In the genomic region with DNA sequence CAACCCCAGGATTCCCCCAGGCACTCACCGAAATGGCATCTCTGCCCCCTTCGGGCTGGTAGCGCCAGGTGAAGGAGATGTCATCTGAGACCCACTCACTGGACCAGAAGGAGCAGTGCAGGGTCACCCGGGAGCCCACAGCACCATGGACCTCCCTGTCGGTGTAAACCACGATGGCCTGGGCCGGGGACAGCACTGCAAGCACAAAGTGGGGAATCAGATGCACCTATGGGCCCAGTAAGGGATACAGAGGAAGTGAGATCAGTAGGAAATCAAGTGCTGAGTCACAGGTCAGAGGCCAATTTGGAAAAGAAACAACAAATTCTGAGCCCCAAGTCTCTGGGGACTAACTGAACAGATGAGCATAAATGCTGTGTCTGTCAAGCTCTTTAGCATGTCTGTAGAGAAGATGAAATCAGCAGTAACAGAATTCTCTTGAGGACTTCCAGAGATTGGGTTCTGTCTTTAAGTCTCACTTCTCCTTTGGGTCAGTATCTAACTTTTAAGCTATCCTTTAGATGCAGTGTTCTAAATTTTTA, we compare ENCODE assay signal across 8 cellular contexts. TPM values are rescaled to one million over a fixed set of nuclear protein-coding genes. Genes with fewer than 3 reads are reported as not detected.
A peak's percentile ranks its signal among the peaks of the same experiment; 100 is the strongest.
DNase-seq lines count a peak whose midpoint lies in the region; TF ChIP-seq lines count a peak whose summit lies in the region.

No MANE protein-coding gene starts in this region.

- H2BK15ac ChIP-seq in neuronal stem cell (ENCODE audit: low read length) = no peak overlapping the region

- H3K9ac ChIP-seq in neuronal stem cell (ENCODE audit: low read depth, low read length, poor library complexity) = no peak overlapping the region

- no peak overlapping the region for H3K23ac ChIP-seq in neuronal stem cell (ENCODE audit: low read depth, low read length, poor library complexity)

- peak overlapping the region; percentile 32 for H3K14ac ChIP-seq in neuronal stem cell (ENCODE audit: low read length)

- TF ChIP-seq CTCF in cardiac fibroblast (IDR thresholded peaks at IDR 0.05; ENCODE audit: low read depth, low read length) = no peak

- H3K79me1 ChIP-seq in neuronal stem cell (ENCODE audit: low read depth, low read length) = no peaks in the 10 kb centered on the region

- peak overlapping the region in 1 of 2 donors; percentile 32 for H3K4me3 ChIP-seq in cardiac fibroblast (replicated peaks in 1 of 2; ENCODE audit: low read depth in 2 of 2, low read length in 2 of 2)
- no peak overlapping the region for H3K4me3 ChIP-seq in neuronal stem cell (ENCODE audit: low read length in 2 of 2)

- no peak overlapping the region for H3K27ac ChIP-seq in neuronal stem cell (replicated peaks; ENCODE audit: low read length)

- no peak overlapping the region for H4K91ac ChIP-seq in neuronal stem cell (ENCODE audit: low read depth, low read length, poor library complexity)

- H3K4ac ChIP-seq in neuronal stem cell (ENCODE audit: low read length) = no peak overlapping the region

- no peak overlapping the region for H2BK5ac ChIP-seq in neuronal stem cell (ENCODE audit: low read length)

- peak; percentile 24 for DNase-seq in GM04504 (ENCODE audit: low read depth)
- peak; percentile 82 for DNase-seq in NAMALWA (ENCODE audit: low spot score)
- DNase-seq in cardiac fibroblast (ENCODE audit: low read depth in 2 of 2) = peak; percentile 48 to 88
- DNase-seq in neuronal stem cell (ENCODE audit: low spot score) = no peak
- no peak for DNase-seq in HUDEP-2 (lab: John Stamatoyannopoulos, UW; ENCODE audit: unreplicated experiment in 76 of 76)
- no peak for DNase-seq in NCI-H2107 treated with DMSO at 0.1 percent for 48 hours (lab: John Stamatoyannopoulos, UW; ENCODE audit: unreplicated experiment)
- DNase-seq in NCI-H2029 (lab: John Stamatoyannopoulos, UW) = no peak
- no peak for DNase-seq in DMS79 (lab: John Stamatoyannopoulos, UW)

- H2BK12ac ChIP-seq in neuronal stem cell (ENCODE audit: low read length) = peak overlapping the region; percentile 36

- no peak overlapping the region for H3K18ac ChIP-seq in neuronal stem cell (ENCODE audit: low read length)

- H2AFZ ChIP-seq in neuronal stem cell (ENCODE audit: low read length) = peak overlapping the region; percentile 45

- H3K27me3 ChIP-seq in neuronal stem cell (ENCODE audit: control insufficient read depth in 3 of 3, insufficient read depth in 3 of 3, low read depth in 1 of 3, low read length in 3 of 3) = no peaks in the 10 kb centered on the region

- no peaks in the 10 kb centered on the region for H3K9me3 ChIP-seq in neuronal stem cell (replicated peaks in 1 of 2; ENCODE audit: control insufficient read depth in 2 of 2, insufficient read depth in 1 of 2, low read depth in 1 of 2, low read length in 2 of 2)

- no peak overlapping the region for H4K8ac ChIP-seq in neuronal stem cell (ENCODE audit: low read depth, low read length)

- H3K4me2 ChIP-seq in neuronal stem cell (ENCODE audit: insufficient read depth, low read length, poor library complexity, severe bottlenecking) = no peak overlapping the region

- no peak overlapping the region for H2AK5ac ChIP-seq in neuronal stem cell (ENCODE audit: low read depth, low read length)

- no peaks in the 10 kb centered on the region for H3K36me3 ChIP-seq in neuronal stem cell (replicated peaks in 1 of 2; ENCODE audit: control insufficient read depth in 2 of 2, insufficient read depth in 2 of 2, low read length in 2 of 2)

- H2BK120ac ChIP-seq in neuronal stem cell (ENCODE audit: low read depth, low read length) = no peak overlapping the region

- WGBS in neuronal stem cell (ENCODE audit: extremely low coverage in 2 of 2, insufficient read length in 2 of 2, insufficient replicate concordance in 1 of 2), 2 donors = no CpG with 5 or more reads among the region's 7 CpGs

- H3K4me1 ChIP-seq in neuronal stem cell (ENCODE audit: control insufficient read depth in 2 of 2, insufficient read depth in 1 of 2, low read depth in 1 of 2, low read length in 2 of 2) = peaks cover 16 to 20% of the 10 kb centered on the region in 2 donors

RNA-seq across cellular contexts. Expression of a gene that starts 2.5 kb away (rescaled TPM):
- polyA plus RNA-seq in neuronal stem cell (2013, experiment 1 of 2) = 9.1 TPM
- polyA plus RNA-seq in neuronal stem cell (2013, experiment 2 of 2) = 8.4 TPM

RNA-seq across cellular contexts. Expression of a gene that starts 6.9 kb away (rescaled TPM):
- 121 TPM for polyA plus RNA-seq in neuronal stem cell (2013, experiment 1 of 2)
- 125 TPM for polyA plus RNA-seq in neuronal stem cell (2013, experiment 2 of 2)

RNA-seq across cellular contexts. Expression of a gene that starts 48.8 kb away (rescaled TPM):
- polyA plus RNA-seq in neuronal stem cell (2013, experiment 1 of 2) = 0.15 TPM
- 0.29 TPM for polyA plus RNA-seq in neuronal stem cell (2013, experiment 2 of 2)

Comparison
In these comparisons a context has a peak if more than half of its experiments do, and no peak if none do; other contexts are left out.
1. DNase-seq: peak in GM04504 (single experiment), NAMALWA (single experiment) and cardiac fibroblast (2 of 2); none in neuronal stem cell (single experiment), HUDEP-2 (0 of 76), NCI-H2107 treated with DMSO at 0.1 percent for 48 hours (single experiment), NCI-H2029 (single experiment) and DMS79 (single experiment).